In the genomic region with DNA sequence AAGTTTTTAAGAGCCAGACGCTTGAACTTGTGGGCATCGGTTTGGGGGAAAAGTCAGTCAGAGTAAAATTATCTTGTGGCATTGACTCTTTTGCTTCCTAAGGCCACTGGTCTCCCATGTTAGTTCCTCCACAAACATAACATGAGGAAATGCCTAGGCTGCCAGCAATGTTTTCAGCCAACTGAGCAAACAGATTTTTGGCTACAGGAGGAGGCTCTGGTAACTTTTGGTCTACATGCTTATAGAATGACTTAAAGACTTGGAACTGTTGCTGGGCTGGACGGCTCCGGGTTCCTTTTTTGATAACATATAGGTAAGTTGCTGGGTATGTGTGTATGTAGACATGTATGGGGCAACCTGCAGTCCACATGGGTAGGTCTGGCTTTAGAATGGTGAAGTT, we compare ENCODE assay signal across 8 cellular contexts.
"Had no signal": no experiment of that assay in that cellular context is flagged by ENCODE, and none has a peak within 500 bp of the region (broad histone marks: within the 10 kb centered on the region; RNA-seq: fewer than 3 reads in every experiment).

No MANE protein-coding gene starts in this region.

- H3K36me3 ChIP-seq: HAP-1 had no signal

- ATAC-seq: GM23338, HCT116, K562 had no signal

- H3K4me3 ChIP-seq: GM23338, HAP-1, K562 had no signal

- H3K4me2 ChIP-seq: GM23338 had no signal

- H3K4me1 ChIP-seq: HAP-1 had no signal

- H2AFZ ChIP-seq: GM23338 had no signal

- DNase-seq: H7, HFFc6, IMR-90, KG1 had no signal
